In genomic region chr17:66580178-66580577, GRCh38 we compare ENCODE assay signal across 12 cellular contexts.
DNase-seq lines count a peak whose midpoint lies in the region; ATAC-seq and TF ChIP-seq lines count a peak whose summit lies in the region.
"Had no signal": no experiment of that assay in that cellular context is flagged by ENCODE, and none has a peak within 500 bp of the region (broad histone marks: within the 10 kb centered on the region; RNA-seq: fewer than 3 reads in every experiment).

No MANE protein-coding gene starts in this region.

- H3K4me1 Mint-ChIP-seq in nephron progenitor cell, result peaks cover 65% of the 10 kb centered on the region

- no peaks in the 10 kb centered on the region for H3K27me3 Mint-ChIP-seq in nephron progenitor cell (ENCODE audit: low read depth, poor library complexity)
- H3K27me3 Mint-ChIP-seq: activated CD8-positive, alpha-beta memory T cell treated with anti-CD3 and anti-CD28 coated beads, Interleukin-2, amount 10 ng/mL, durations not matched to agents 7 days and 5 days had no signal

- no peak overlapping the region for H3K4me3 Mint-ChIP-seq in nephron progenitor cell
- H3K4me3 Mint-ChIP-seq: activated CD8-positive, alpha-beta memory T cell treated with anti-CD3 and anti-CD28 coated beads, Interleukin-2, amount 10 ng/mL, durations not matched to agents 7 days and 5 days had no signal

- peaks cover 17% of the 10 kb centered on the region for H3K9me3 Mint-ChIP-seq in nephron progenitor cell

- DNase-seq in AG08396 (ENCODE audit: low spot score) (peak; percentile 83), glomerular visceral epithelial cell (ENCODE audit: extremely low spot score) (peak; percentile 40), nephron progenitor cell (peak; percentile 43), NCI-H524 treated with DMSO at 0.1 percent for 48 hours (lab: John Stamatoyannopoulos, UW) (no peak)
- DNase-seq: activated CD8-positive, alpha-beta memory T cell treated with anti-CD3 and anti-CD28 coated beads, Interleukin-2, amount 10 ng/mL, durations not matched to agents 7 days and 5 days; stimulated activated naive CD4-positive, alpha-beta T cell had no signal

- H3K27ac ChIP-seq in VCaP, result peak overlapping the region; percentile 68
- H3K27ac ChIP-seq: BLaER1 treated with 17β-estradiol and CSF1 and Interleukin-3, amounts not matched to agents 10 nM and 100 nM; KMS-11 had no signal

- TF ChIP-seq CTCF in VCaP (conservative IDR thresholded peaks at IDR 0.05) (no peak), nephron progenitor cell (IDR thresholded peaks at IDR 0.05) (no peak)

- H3K27ac Mint-ChIP-seq in nephron progenitor cell, result no peak overlapping the region
- H3K27ac Mint-ChIP-seq: activated CD8-positive, alpha-beta memory T cell treated with anti-CD3 and anti-CD28 coated beads, Interleukin-2, amount 10 ng/mL, durations not matched to agents 7 days and 5 days had no signal

- peaks cover 10% of the 10 kb centered on the region for H3K36me3 Mint-ChIP-seq in nephron progenitor cell (ENCODE audit: low read depth)

- no peak for ATAC-seq in HG02623 (IDR thresholded peaks at IDR 0.05; ENCODE audit: unreplicated experiment)
- ATAC-seq in GM18870 (IDR thresholded peaks at IDR 0.05; ENCODE audit: unreplicated experiment), result no peak
- ATAC-seq in HG03095 (IDR thresholded peaks at IDR 0.05; ENCODE audit: unreplicated experiment), result no peak
- ATAC-seq: activated CD8-positive, alpha-beta memory T cell treated with anti-CD3 and anti-CD28 coated beads, Interleukin-2, amount 10 ng/mL, durations not matched to agents 7 days and 5 days had no signal
